In the genomic region with DNA sequence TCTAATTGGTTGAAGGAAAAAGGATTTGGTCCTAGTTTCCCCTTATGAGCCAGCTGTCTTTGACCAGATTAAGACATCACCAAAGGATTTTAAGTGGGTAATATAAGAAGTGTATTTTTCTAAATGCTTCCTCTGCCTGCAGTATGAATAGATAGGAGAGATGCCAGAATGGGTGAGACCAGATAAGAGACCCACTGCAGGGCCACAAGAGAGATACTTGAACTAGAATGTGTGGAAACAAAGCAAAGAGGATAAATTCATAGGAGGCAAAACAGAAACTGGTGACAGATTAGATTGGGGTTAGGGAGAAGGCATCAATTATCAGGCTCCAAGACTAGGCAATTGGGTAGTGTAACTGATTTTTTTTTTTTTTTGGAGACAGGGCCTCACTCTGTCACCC, we compare ENCODE assay signal across 8 cellular contexts. TPM values are rescaled to one million over a fixed set of nuclear protein-coding genes. Genes with fewer than 3 reads are reported as not detected.
DNase-seq lines count a peak whose midpoint lies in the region; ATAC-seq and TF ChIP-seq lines count a peak whose summit lies in the region.

No MANE protein-coding gene starts in this region.

- H3K4me3 ChIP-seq in mucosa of rectum (ENCODE audit: low read length in 2 of 2): peak overlapping the region; percentile 90 to 98

- H3K9ac ChIP-seq in mucosa of rectum (ENCODE audit: low read depth in 1 of 2, low read length in 2 of 2): peak overlapping the region in 1 of 2 donors; percentile 84

- H3K27me3 ChIP-seq in mucosa of rectum (ENCODE audit: control insufficient read depth in 2 of 2, insufficient read depth in 2 of 2, low read length in 2 of 2): no peaks in the 10 kb centered on the region

- peaks cover 28% of the 10 kb centered on the region for H3K4me1 Mint-ChIP-seq in CD14-positive monocyte
- peaks cover 37% of the 10 kb centered on the region for H3K4me1 Mint-ChIP-seq in activated naive CD8-positive, alpha-beta T cell treated with anti-CD3 and anti-CD28 coated beads, Interleukin-2, amount 50 U/mL, for 24 hours

- H3K4me1 ChIP-seq in mucosa of rectum (ENCODE audit: control insufficient read depth in 2 of 2, insufficient read depth in 2 of 2, low read length in 2 of 2): peaks cover 7 to 14% of the 10 kb centered on the region in 2 donors

- no peak overlapping the region for H3K27ac ChIP-seq in mucosa of rectum (ENCODE audit: low read depth in 2 of 2, low read length in 2 of 2)

- H3K27ac Mint-ChIP-seq in CD14-positive monocyte: peak overlapping the region in 1 of 7 donors; percentile 1
- peak overlapping the region; percentile 95 for H3K27ac Mint-ChIP-seq in activated naive CD8-positive, alpha-beta T cell treated with anti-CD3 and anti-CD28 coated beads, Interleukin-2, amount 50 U/mL, for 24 hours

- no peaks in the 10 kb centered on the region for H3K27me3 Mint-ChIP-seq in CD14-positive monocyte (ENCODE audit: low read depth in 3 of 3)
- H3K27me3 Mint-ChIP-seq in activated naive CD8-positive, alpha-beta T cell treated with anti-CD3 and anti-CD28 coated beads, Interleukin-2, amount 50 U/mL, for 24 hours: no peaks in the 10 kb centered on the region

- no peak for DNase-seq in CD14-positive monocyte (ENCODE audit: low spot score)
- DNase-seq in KG1 (lab: John Stamatoyannopoulos, UW): peak; percentile 5
- DNase-seq in activated naive CD8-positive, alpha-beta T cell treated with anti-CD3 and anti-CD28 coated beads, Interleukin-2, amount 50 U/mL, for 24 hours: no peak
- no peak for DNase-seq in A172 (ENCODE audit: low spot score)
- no peak for DNase-seq in NK-92 (lab: John Stamatoyannopoulos, UW; ENCODE audit: unreplicated experiment)
- no peak for DNase-seq in NCI-H774 (lab: John Stamatoyannopoulos, UW)

- peak overlapping the region; percentile 97 to 100 for H3K4me3 Mint-ChIP-seq in CD14-positive monocyte
- H3K4me3 Mint-ChIP-seq in activated naive CD8-positive, alpha-beta T cell treated with anti-CD3 and anti-CD28 coated beads, Interleukin-2, amount 50 U/mL, for 24 hours: peak overlapping the region; percentile 94

- H3K9me3 ChIP-seq in mucosa of rectum (ENCODE audit: control insufficient read depth in 2 of 2, low read length in 2 of 2): no peaks in the 10 kb centered on the region

- H3K9me3 Mint-ChIP-seq in CD14-positive monocyte: no peaks in the 10 kb centered on the region
- no peaks in the 10 kb centered on the region for H3K9me3 Mint-ChIP-seq in activated naive CD8-positive, alpha-beta T cell treated with anti-CD3 and anti-CD28 coated beads, Interleukin-2, amount 50 U/mL, for 24 hours

- no peak for ATAC-seq in activated naive CD8-positive, alpha-beta T cell treated with anti-CD3 and anti-CD28 coated beads, Interleukin-2, amount 50 U/mL, for 24 hours
- ATAC-seq in GM19324 (IDR thresholded peaks at IDR 0.05; ENCODE audit: low FRiP score, unreplicated experiment): no peak

- peaks cover 9 to 15% of the 10 kb centered on the region in 2 donors for H3K36me3 ChIP-seq in mucosa of rectum (ENCODE audit: control insufficient read depth in 2 of 2, insufficient read depth in 2 of 2, low read length in 2 of 2)

- peaks cover 29 to 31% of the 10 kb centered on the region in 2 donors for H3K36me3 Mint-ChIP-seq in CD14-positive monocyte
- H3K36me3 Mint-ChIP-seq in activated naive CD8-positive, alpha-beta T cell treated with anti-CD3 and anti-CD28 coated beads, Interleukin-2, amount 50 U/mL, for 24 hours (ENCODE audit: low read depth): peaks cover 13% of the 10 kb centered on the region

- no peak for TF ChIP-seq CTCF in CD14-positive monocyte (IDR thresholded peaks at IDR 0.05)

- intact Hi-C loops in CD14-positive monocyte (cut with micrococcal nuclease): no loop called here

RNA-seq across cellular contexts. Expression of a gene that starts 1.2 kb away (rescaled TPM):
- polyA plus RNA-seq in CD14-positive monocyte: 10 to 100 TPM; 30.6 to 38.1 TPM
- total RNA-seq in A172 (2014; rRNA removed; shearing (Covaris generic)): 18.2 and 22.3 TPM in 2 replicates

RNA-seq across cellular contexts. Expression of a gene that starts 24.7 kb away (rescaled TPM):
- 10 to 100 TPM; 14.4 to 17.2 TPM for polyA plus RNA-seq in CD14-positive monocyte
- total RNA-seq in A172 (2014; rRNA removed; shearing (Covaris generic)): 23.2 and 25.6 TPM in 2 replicates
